ENCODE assay signal across 18 cellular contexts in the genomic region with DNA sequence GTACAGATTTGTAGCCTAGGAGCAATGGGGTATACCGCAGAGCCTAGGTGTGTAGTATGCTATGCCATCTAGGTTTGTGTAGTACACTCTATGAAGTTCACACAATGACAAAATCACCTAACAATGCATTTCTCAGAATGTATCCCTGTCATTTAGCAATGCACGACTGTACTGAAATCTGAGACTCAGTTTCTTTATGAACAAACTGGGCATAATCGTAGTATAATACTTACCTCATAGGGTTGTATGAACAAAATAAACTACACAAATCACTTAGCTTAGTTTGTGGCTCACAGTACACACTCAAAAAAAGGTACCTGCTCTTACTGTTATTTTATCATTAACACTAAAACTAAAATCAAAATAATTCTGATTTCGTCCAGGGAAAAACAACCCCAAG. TPM values are rescaled to one million over a fixed set of nuclear protein-coding genes. Genes with fewer than 3 reads are reported as not detected.
A peak's percentile ranks its signal among the peaks of the same experiment; 100 is the strongest.
DNase-seq lines count a peak whose midpoint lies in the region; ATAC-seq and TF ChIP-seq lines count a peak whose summit lies in the region.
"Had no signal": no experiment of that assay in that cellular context is flagged by ENCODE, and none has a peak within 500 bp of the region (broad histone marks: within the 10 kb centered on the region; RNA-seq: fewer than 3 reads in every experiment).

No MANE protein-coding gene starts in this region.

- TF ChIP-seq CTCF in 22Rv1 (IDR thresholded peaks at IDR 0.05): no peak
- no peak for TF ChIP-seq CTCF in endothelial cell (IDR thresholded peaks at IDR 0.05; ENCODE audit: unreplicated experiment)

- DNase-seq in activated CD4-positive, alpha-beta T cell treated with anti-CD3 and anti-CD28 coated beads, Interleukin-2, amount 10 ng/mL, durations not matched to agents 7 days and 5 days: no peak
- DNase-seq in activated CD4-positive, alpha-beta T cell treated with anti-CD3 and anti-CD28 coated beads for 1 hour: no peak
- DNase-seq in T-helper 17 cell: no peak
- DNase-seq in endothelial cell (ENCODE audit: low spot score): no peak
- no peak for DNase-seq in SHP77 treated with DMSO at 0.1 percent for 48 hours (lab: John Stamatoyannopoulos, UW)
- no peak for DNase-seq in SKM-1 (lab: John Stamatoyannopoulos, UW; ENCODE audit: unreplicated experiment)
- DNase-seq in HEK293T (ENCODE audit: extremely low spot score): no peak
- DNase-seq: Caco-2, GDM1, GOT3 had no signal

- CTCF ChIA-PET in activated CD4-positive, alpha-beta T cell treated with anti-CD3 and anti-CD28 coated beads, Interleukin-2, amount 10 ng/mL, durations not matched to agents 7 days and 5 days (lab: Charles Lee): interaction anchor here (1.1 to 1.2 kb wide), 3 partner anchors 30 to 264 kb away, joined by 3 to 4 read pairs (median 3); no protein-coding TSS in a partner anchor
- CTCF ChIA-PET in HEK293T (lab: Yijun Ruan, JAX): no interaction called here

- peaks cover 3% of the 10 kb centered on the region for H3K4me1 Mint-ChIP-seq in activated CD4-positive, alpha-beta T cell treated with anti-CD3 and anti-CD28 coated beads, Interleukin-2, amount 10 ng/mL, durations not matched to agents 7 days and 5 days
- no peaks in the 10 kb centered on the region for H3K4me1 Mint-ChIP-seq in T-helper 17 cell
- peaks cover 3% of the 10 kb centered on the region for H3K4me1 Mint-ChIP-seq in endothelial cell (ENCODE audit: unreplicated experiment)
- H3K4me1 Mint-ChIP-seq: B cell had no signal

- no peaks in the 10 kb centered on the region for H3K9me3 ChIP-seq in T-helper 17 cell (ENCODE audit: control insufficient read depth, low read length, poor library complexity, severe bottlenecking)
- H3K9me3 ChIP-seq: BLaER1 treated with 17β-estradiol and CSF1 and Interleukin-3, amounts not matched to agents 10 nM and 100 nM; Caco-2 had no signal

- no peak overlapping the region for H3K4me3 Mint-ChIP-seq in activated CD4-positive, alpha-beta T cell treated with anti-CD3 and anti-CD28 coated beads, Interleukin-2, amount 10 ng/mL, durations not matched to agents 7 days and 5 days
- H3K4me3 Mint-ChIP-seq in T-helper 17 cell (no peak overlapping the region), endothelial cell (ENCODE audit: unreplicated experiment) (peak overlapping the region; percentile 30)
- H3K4me3 Mint-ChIP-seq: B cell had no signal

- H3K27ac ChIP-seq in 22Rv1: 0 out of 2 replicates have a peak overlapping the region, but pooled peaks have one; percentile 59
- H3K27ac ChIP-seq: BLaER1 treated with 17β-estradiol and CSF1 and Interleukin-3, amounts not matched to agents 10 nM and 100 nM had no signal

- ATAC-seq in T-helper 17 cell: no peak
- ATAC-seq: HCT116, HepG2 had no signal

- no peaks in the 10 kb centered on the region for H3K9me3 Mint-ChIP-seq in activated CD4-positive, alpha-beta T cell treated with anti-CD3 and anti-CD28 coated beads, Interleukin-2, amount 10 ng/mL, durations not matched to agents 7 days and 5 days
- H3K9me3 Mint-ChIP-seq in endothelial cell (ENCODE audit: unreplicated experiment): no peaks in the 10 kb centered on the region
- H3K9me3 Mint-ChIP-seq: IgD-negative memory B cell had no signal

- H3K27ac Mint-ChIP-seq in activated CD4-positive, alpha-beta T cell treated with anti-CD3 and anti-CD28 coated beads, Interleukin-2, amount 10 ng/mL, durations not matched to agents 7 days and 5 days: peak overlapping the region; percentile 73
- peak overlapping the region; percentile 83 for H3K27ac Mint-ChIP-seq in T-helper 17 cell
- peak overlapping the region; percentile 13 for H3K27ac Mint-ChIP-seq in endothelial cell (ENCODE audit: unreplicated experiment)
- H3K27ac Mint-ChIP-seq: B cell had no signal

- H3K36me3 Mint-ChIP-seq in activated CD4-positive, alpha-beta T cell treated with anti-CD3 and anti-CD28 coated beads, Interleukin-2, amount 10 ng/mL, durations not matched to agents 7 days and 5 days (ENCODE audit: low read depth): peaks cover 44% of the 10 kb centered on the region
- H3K36me3 Mint-ChIP-seq in T-helper 17 cell (ENCODE audit: low read depth) (peaks cover 13% of the 10 kb centered on the region), endothelial cell (ENCODE audit: low read depth, unreplicated experiment) (peaks cover 59% of the 10 kb centered on the region)

- POLR2A ChIA-PET in activated CD4-positive, alpha-beta T cell treated with anti-CD3 and anti-CD28 coated beads, Interleukin-2, amount 10 ng/mL, durations not matched to agents 7 days and 5 days (lab: Charles Lee): no interaction called here
- POLR2A ChIA-PET in HEK293T (lab: Yijun Ruan, JAX): no interaction called here

- no peaks in the 10 kb centered on the region for H3K27me3 Mint-ChIP-seq in activated CD4-positive, alpha-beta T cell treated with anti-CD3 and anti-CD28 coated beads, Interleukin-2, amount 10 ng/mL, durations not matched to agents 7 days and 5 days
- H3K27me3 Mint-ChIP-seq in T-helper 17 cell: no peaks in the 10 kb centered on the region
- H3K27me3 Mint-ChIP-seq in endothelial cell (ENCODE audit: unreplicated experiment): peaks cover 21% of the 10 kb centered on the region
- H3K27me3 Mint-ChIP-seq: B cell, IgD-negative memory B cell had no signal

TF ChIP-seq in HEK293T, 16 proteins besides CTCF, POLR2A, EP300 and RAD21:
- no peak for TF ChIP-seq TARDBP (IDR thresholded peaks at IDR 0.05)
- no peak for TF ChIP-seq BHLHE40 (IDR thresholded peaks at IDR 0.05; ENCODE audit: borderline replicate concordance)
- no peak for TF ChIP-seq FOXA1 (IDR thresholded peaks at IDR 0.05)
- no peak for TF ChIP-seq SUZ12 (IDR thresholded peaks at IDR 0.05)
- TF ChIP-seq NFRKB (IDR thresholded peaks at IDR 0.05): no peak

RNA-seq across cellular contexts. Expression of gene PRKAG1, which starts 6.9 kb away (rescaled TPM):
- total RNA-seq in activated CD4-positive, alpha-beta T cell treated with anti-CD3 and anti-CD28 coated beads, Interleukin-2, amount 10 ng/mL, durations not matched to agents 7 days and 5 days: 10 to 100 TPM; 62.5 to 65.5 TPM
- total RNA-seq in T-helper 17 cell (10 to 100 TPM; 41.4 to 47.7 TPM), endothelial cell (ENCODE audit: unreplicated experiment) (24.0 TPM)

RNA-seq across cellular contexts. Expression of gene DDN, which starts 26.3 kb away (rescaled TPM):
- under 1 TPM; 0.10 to 0.17 TPM for total RNA-seq in activated CD4-positive, alpha-beta T cell treated with anti-CD3 and anti-CD28 coated beads, Interleukin-2, amount 10 ng/mL, durations not matched to agents 7 days and 5 days
- total RNA-seq in T-helper 17 cell (under 1 TPM; 0.62 to 0.70 TPM), endothelial cell (ENCODE audit: unreplicated experiment) (0.10 TPM)

RNA-seq across cellular contexts. Expression of gene KMT2D, which starts 35.1 kb away (rescaled TPM):
- total RNA-seq in activated CD4-positive, alpha-beta T cell treated with anti-CD3 and anti-CD28 coated beads, Interleukin-2, amount 10 ng/mL, durations not matched to agents 7 days and 5 days: 100 to 1,000 TPM in 1 of 2 experiments, 10 to 100 TPM in 1; 97.9 to 116 TPM
- total RNA-seq in T-helper 17 cell (100 to 1,000 TPM; 137 to 139 TPM), endothelial cell (ENCODE audit: unreplicated experiment) (135 TPM)

RNA-seq across cellular contexts. Expression of gene RHEBL1, which starts 44.3 kb away (rescaled TPM):
- total RNA-seq in activated CD4-positive, alpha-beta T cell treated with anti-CD3 and anti-CD28 coated beads, Interleukin-2, amount 10 ng/mL, durations not matched to agents 7 days and 5 days: 1 to 10 TPM; 4.6 to 6.4 TPM
- total RNA-seq in T-helper 17 cell: 1 to 10 TPM; 7.9 to 8.1 TPM
- 3.2 TPM for total RNA-seq in endothelial cell (ENCODE audit: unreplicated experiment)

RNA-seq across cellular contexts. Expression of gene WNT1, which starts 47.3 kb away (rescaled TPM):
- under 1 TPM; 0.17 to 0.29 TPM for total RNA-seq in activated CD4-positive, alpha-beta T cell treated with anti-CD3 and anti-CD28 coated beads, Interleukin-2, amount 10 ng/mL, durations not matched to agents 7 days and 5 days
- total RNA-seq in T-helper 17 cell: 1 to 10 TPM; 2.2 to 2.3 TPM
- total RNA-seq in endothelial cell (ENCODE audit: unreplicated experiment): not detected
- total RNA-seq: A172, B cell, Caco-2, H7, HepG2 had no signal

Comparison
In these comparisons a context has a peak if more than half of its experiments do, and no peak if none do; other contexts are left out.
1. H3K27ac Mint-ChIP-seq: peak in every context shown above with its lines; median percentile 83 in T-helper 17 cell; 73 in activated CD4-positive, alpha-beta T cell treated with anti-CD3 and anti-CD28 coated beads, Interleukin-2, amount 10 ng/mL, durations not matched to agents 7 days and 5 days; 13 in endothelial cell.